ENCODE assay signal across 8 cellular contexts in the genomic region with DNA sequence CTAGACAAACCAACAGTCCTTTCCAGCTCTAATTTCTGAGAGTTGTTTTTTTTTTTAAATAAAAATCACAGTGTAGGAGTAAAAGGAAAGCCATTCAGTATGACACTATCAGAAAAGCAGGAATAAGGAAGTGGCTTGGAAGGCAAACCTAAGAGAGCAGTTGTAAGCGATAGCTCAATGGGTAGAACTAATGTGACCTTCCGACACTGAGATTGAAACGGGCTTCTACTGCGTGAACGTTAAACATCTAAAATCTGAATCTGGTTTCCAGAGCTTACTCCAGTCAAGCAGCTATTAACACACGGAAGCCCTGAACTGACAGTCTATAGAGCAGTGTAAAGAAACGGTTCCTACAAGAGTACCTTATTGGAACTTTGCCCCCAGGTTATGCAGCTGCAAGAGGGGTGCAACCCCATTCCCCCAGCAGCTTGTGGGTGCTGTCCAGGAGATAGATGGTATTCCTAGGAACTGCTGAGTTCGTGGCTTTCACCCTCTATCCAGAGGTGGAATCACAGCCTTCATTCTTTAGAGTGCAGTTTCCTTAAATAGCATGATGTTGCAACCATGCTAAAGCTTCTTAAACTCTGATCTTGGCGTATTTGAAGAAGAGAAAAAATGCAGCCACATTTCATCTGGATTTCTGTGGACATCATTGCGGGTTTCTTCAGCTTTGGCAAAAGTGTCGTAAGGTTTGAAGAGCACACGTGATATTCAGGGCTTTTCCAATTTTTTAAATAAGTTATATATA. TPM values are rescaled to one million over a fixed set of nuclear protein-coding genes. Genes with fewer than 3 reads are reported as not detected.
DNase-seq lines count a peak whose midpoint lies in the region; ATAC-seq and TF ChIP-seq lines count a peak whose summit lies in the region.

No MANE protein-coding gene starts in this region.

- H3K4me1 ChIP-seq in ACC112 (ENCODE audit: control insufficient read depth, insufficient read depth, low read length, unreplicated experiment) (peaks cover 63% of the 10 kb centered on the region), GM23248 (ENCODE audit: insufficient read depth) (peaks cover 63% of the 10 kb centered on the region), PC-9 (replicated peaks; ENCODE audit: insufficient read depth) (peaks cover 38% of the 10 kb centered on the region), HAP-1 (peaks cover 41% of the 10 kb centered on the region)

- WGBS in GM23248 (ENCODE audit: low coverage in 1 of 2, low lambda C conversion rate in 2 of 2, missing lambda C conversion rate in 2 of 2), 2 experiments = 1 to 3% methylated on average over 12 of the region's 12 CpGs

- H3K27me3 ChIP-seq in ACC112 (ENCODE audit: insufficient read depth, low read length) (no peaks in the 10 kb centered on the region), GM23248 (replicated peaks; ENCODE audit: insufficient read depth) (no peaks in the 10 kb centered on the region), PC-9 (ENCODE audit: insufficient read depth, low read depth) (no peaks in the 10 kb centered on the region), HAP-1 (ENCODE audit: low read depth) (no peaks in the 10 kb centered on the region)

- BruUV-seq in PC-9 (replicated peaks; lab: Mats Ljungman, UMichigan) = TSS peak; percentile 46

- H3K4me2 ChIP-seq in GM23248 (ENCODE audit: unreplicated experiment) (peak overlapping the region; percentile 88), PC-9 (peak overlapping the region; percentile 100)

- in situ Hi-C loops in GM23248 (cut with MboI) (loop anchor here (10.0 kb wide), 1 partner anchor 371 kb away; no protein-coding TSS in a partner anchor), HAP-1 (cut with MboI; ENCODE audit: low sequenced_read_pairs) (loop anchor here (5.0 kb wide), 1 partner anchor 374 kb away; no protein-coding TSS in a partner anchor)

- H3F3A ChIP-seq in GM23248 (ENCODE audit: insufficient read depth) (peaks cover 55% of the 10 kb centered on the region), PC-9 (ENCODE audit: insufficient read depth, low read depth) (peaks cover 51% of the 10 kb centered on the region)

- peaks cover under 1% of the 10 kb centered on the region for H3K36me3 Mint-ChIP-seq in chondrocyte (ENCODE audit: low read depth)
- H3K36me3 Mint-ChIP-seq in naive B cell = no peaks in the 10 kb centered on the region

- ATAC-seq in naive B cell (ENCODE audit: low read depth in 2 of 2) (no peak), GM21529 (IDR thresholded peaks at IDR 0.05; ENCODE audit: unreplicated experiment) (no peak)

- H4K20me1 ChIP-seq in GM23248 (ENCODE audit: insufficient read depth) (no peaks in the 10 kb centered on the region), PC-9 (ENCODE audit: insufficient read depth) (no peaks in the 10 kb centered on the region)

- H3K27me3 Mint-ChIP-seq in chondrocyte (ENCODE audit: low read depth) = no peaks in the 10 kb centered on the region
- H3K27me3 Mint-ChIP-seq in naive B cell = peaks cover 0 to 5% (median 0%) of the 10 kb centered on the region in 3 donors

- intact Hi-C loops in PC-9 (cut with micrococcal nuclease; ENCODE audit: unreplicated experiment) = no loop called here

- H3K79me2 ChIP-seq in ACC112 (ENCODE audit: control insufficient read depth, insufficient read depth, low read length, unreplicated experiment) (peaks cover 14% of the 10 kb centered on the region), GM23248 (ENCODE audit: insufficient read depth) (peaks cover 9% of the 10 kb centered on the region), PC-9 (ENCODE audit: low read depth) (peaks cover 14% of the 10 kb centered on the region)

- H3K9ac ChIP-seq in GM23248 = peak overlapping the region; percentile 96

- POLR2A ChIA-PET in PC-9 (lab: Charles Lee; ENCODE audit: unreplicated experiment) = interaction anchor here (0.6 to 2.9 kb wide), 8 partner anchors 10 to 313 kb away, joined by 3 to 57 read pairs (median 4); no protein-coding TSS in a partner anchor

- CTCF ChIA-PET in PC-9 (lab: Charles Lee) = interaction anchor here (0.7 kb wide), 2 partner anchors 43 to 118 kb away, joined by 3 to 14 read pairs; no protein-coding TSS in a partner anchor

- H2AFZ ChIP-seq in ACC112 (ENCODE audit: low read length, unreplicated experiment) (no peak overlapping the region), GM23248 (no peak overlapping the region), PC-9 (peak overlapping the region; percentile 26; the same call in 1 of the 2 replicates)

- peak overlapping the region; percentile 60 for H3K4me3 Mint-ChIP-seq in chondrocyte (ENCODE audit: unreplicated experiment)
- H3K4me3 Mint-ChIP-seq in naive B cell = peak overlapping the region; percentile 86 to 97 (median 92)

- H3K27ac Mint-ChIP-seq in chondrocyte (ENCODE audit: unreplicated experiment) = peak overlapping the region; percentile 99
- peak overlapping the region; percentile 99 to 100 (median 99) for H3K27ac Mint-ChIP-seq in naive B cell

- H3K27ac ChIP-seq in ACC112 (ENCODE audit: low read depth, low read length) (peak overlapping the region; percentile 98), GM23248 (peak overlapping the region; percentile 99), PC-9 (peak overlapping the region; percentile 100)

- H3K9me3 ChIP-seq in GM23248 (ENCODE audit: low read depth) (no peaks in the 10 kb centered on the region), PC-9 (ENCODE audit: insufficient read depth, low read depth) (no peaks in the 10 kb centered on the region), HAP-1 (no peaks in the 10 kb centered on the region)

- H3K9me3 Mint-ChIP-seq in chondrocyte (ENCODE audit: low read depth) (no peaks in the 10 kb centered on the region), naive B cell (peaks cover 0 to 2% (median 0%) of the 10 kb centered on the region in 7 donors)

- DNase-seq in GM23248 = peak; percentile 91
- peak in 1 of 2 experiments; percentile 72 for DNase-seq in PC-9
- DNase-seq in chondrocyte (ENCODE audit: low spot score) = no peak
- DNase-seq in naive B cell = no peak
- DNase-seq in HAP-1 (ENCODE audit: low spot score in 2 of 2) = no peak
- DNase-seq in COLO829 (ENCODE audit: low spot score) = no peak

- TF ChIP-seq CTCF in PC-9 (conservative IDR thresholded peaks at IDR 0.05) (no peak), chondrocyte (IDR thresholded peaks at IDR 0.05) (peak; percentile 2)

- peak overlapping the region; percentile 55 for H3K4me3 ChIP-seq in ACC112 (ENCODE audit: low read depth, low read length)
- peak overlapping the region; percentile 62 for H3K4me3 ChIP-seq in GM23248
- peak overlapping the region; percentile 47 for H3K4me3 ChIP-seq in PC-9
- no peak overlapping the region; the same call in 1 of the 2 replicates for H3K4me3 ChIP-seq in HAP-1

- H3K9me2 ChIP-seq in GM23248 (ENCODE audit: insufficient read depth) = no peaks in the 10 kb centered on the region
- no peaks in the 10 kb centered on the region for H3K9me2 ChIP-seq in PC-9 (ENCODE audit: insufficient read depth)

- peaks cover 58% of the 10 kb centered on the region for H3K4me1 Mint-ChIP-seq in chondrocyte (ENCODE audit: low read depth)
- peaks cover 26 to 35% (median 26%) of the 10 kb centered on the region in 3 donors for H3K4me1 Mint-ChIP-seq in naive B cell

- no peaks in the 10 kb centered on the region for H3K36me3 ChIP-seq in ACC112 (ENCODE audit: insufficient read depth, low read length)
- peaks cover 4% of the 10 kb centered on the region; the same call in 1 of the 2 replicates for H3K36me3 ChIP-seq in GM23248 (ENCODE audit: low read depth)
- H3K36me3 ChIP-seq in PC-9 (ENCODE audit: low read depth) = no peaks in the 10 kb centered on the region
- H3K36me3 ChIP-seq in HAP-1 (replicated peaks) = peaks cover 4% of the 10 kb centered on the region

RNA-seq across cellular contexts. Expression of a gene that starts 3.3 kb away (rescaled TPM):
- total RNA-seq in GM23248 (2014; rRNA removed; shearing (Covaris generic)) = 60.7 and 69.3 TPM in 2 replicates
- 12.9 and 13.0 TPM in 2 replicates for polyA plus RNA-seq in GM23248 (2016; fragmentation: Nextera tagmentation; extraction: Ambion mirVana)
- total RNA-seq in PC-9 (2021) = 80.7 and 122 TPM in 2 replicates
- 67.9 to 74.4 TPM (median 70.5 TPM) in 3 replicates for total RNA-seq in chondrocyte
- 10 to 100 TPM; 40.3 to 66.1 (median 55.3) TPM for polyA plus RNA-seq in naive B cell (ENCODE audit: low read depth in 6 of 6)
